Comparison of ENCODE assay signal across 1 cellular context in genomic region chr17:78996781-78997201, GRCh38.
TF ChIP-seq lines count a peak whose summit lies in the region.

No MANE protein-coding gene starts in this region.

TF ChIP-seq in HepG2, 621 proteins besides CTCF, POLR2A, EP300 and RAD21:
- TF ChIP-seq ZNF333 (CRISPR knock-in tag; IDR thresholded peaks at IDR 0.05; ENCODE audit: borderline replicate concordance) = no peak
- TF ChIP-seq MXD4 (CRISPR knock-in tag; IDR thresholded peaks at IDR 0.05) = no peak
- TF ChIP-seq GABPB1 (CRISPR knock-in tag; IDR thresholded peaks at IDR 0.05) = no peak
- TF ChIP-seq ZNF790 (CRISPR knock-in tag; IDR thresholded peaks at IDR 0.05; ENCODE audit: borderline replicate concordance) = no peak
- TF ChIP-seq CHD2 (IDR thresholded peaks at IDR 0.05; ENCODE audit: low read depth, low read length) = no peak
- TF ChIP-seq, protein P1, sequence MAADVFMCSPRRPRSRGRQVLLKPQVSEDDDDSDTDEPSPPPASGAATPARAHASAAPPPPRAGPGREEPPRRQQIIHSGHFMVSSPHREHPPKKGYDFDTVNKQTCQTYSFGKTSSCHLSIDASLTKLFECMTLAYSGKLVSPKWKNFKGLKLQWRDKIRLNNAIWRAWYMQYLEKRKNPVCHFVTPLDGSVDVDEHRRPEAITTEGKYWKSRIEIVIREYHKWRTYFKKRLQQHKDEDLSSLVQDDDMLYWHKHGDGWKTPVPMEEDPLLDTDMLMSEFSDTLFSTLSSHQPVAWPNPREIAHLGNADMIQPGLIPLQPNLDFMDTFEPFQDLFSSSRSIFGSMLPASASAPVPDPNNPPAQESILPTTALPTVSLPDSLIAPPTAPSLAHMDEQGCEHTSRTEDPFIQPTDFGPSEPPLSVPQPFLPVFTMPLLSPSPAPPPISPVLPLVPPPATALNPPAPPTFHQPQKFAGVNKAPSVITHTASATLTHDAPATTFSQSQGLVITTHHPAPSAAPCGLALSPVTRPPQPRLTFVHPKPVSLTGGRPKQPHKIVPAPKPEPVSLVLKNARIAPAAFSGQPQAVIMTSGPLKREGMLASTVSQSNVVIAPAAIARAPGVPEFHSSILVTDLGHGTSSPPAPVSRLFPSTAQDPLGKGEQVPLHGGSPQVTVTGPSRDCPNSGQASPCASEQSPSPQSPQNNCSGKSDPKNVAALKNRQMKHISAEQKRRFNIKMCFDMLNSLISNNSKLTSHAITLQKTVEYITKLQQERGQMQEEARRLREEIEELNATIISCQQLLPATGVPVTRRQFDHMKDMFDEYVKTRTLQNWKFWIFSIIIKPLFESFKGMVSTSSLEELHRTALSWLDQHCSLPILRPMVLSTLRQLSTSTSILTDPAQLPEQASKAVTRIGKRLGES (CRISPR knock-in tag; IDR thresholded peaks at IDR 0.05; ENCODE audit: borderline replicate concordance) = no peak
- no peak for TF ChIP-seq ZNF564 (CRISPR knock-in tag; IDR thresholded peaks at IDR 0.05)
- TF ChIP-seq NR2C2 (CRISPR knock-in tag; IDR thresholded peaks at IDR 0.05; ENCODE audit: borderline replicate concordance) = no peak
- no peak for TF ChIP-seq NFRKB (IDR thresholded peaks at IDR 0.05)
- TF ChIP-seq TEAD3 (CRISPR knock-in tag; optimal IDR thresholded peaks at IDR 0.05; ENCODE audit: borderline replicate concordance) = no peak
- no peak for TF ChIP-seq MAZ (IDR thresholded peaks at IDR 0.05; ENCODE audit: borderline replicate concordance, low read depth, low read length)
- no peak for TF ChIP-seq MAZ (CRISPR knock-in tag; IDR thresholded peaks at IDR 0.05; ENCODE audit: low read depth)
- no peak for TF ChIP-seq ZNF563 (CRISPR knock-in tag; IDR thresholded peaks at IDR 0.05)
- TF ChIP-seq ZNF543 (CRISPR knock-in tag; IDR thresholded peaks at IDR 0.05) = no peak
- TF ChIP-seq FLYWCH1 (CRISPR knock-in tag; IDR thresholded peaks at IDR 0.05) = no peak
- no peak for TF ChIP-seq ZNF441 (CRISPR knock-in tag; IDR thresholded peaks at IDR 0.05; ENCODE audit: borderline replicate concordance)
- TF ChIP-seq HNF4G (IDR thresholded peaks at IDR 0.05; ENCODE audit: borderline replicate concordance, low read depth, low read length) = no peak
- no peak for TF ChIP-seq HNF4G (CRISPR knock-in tag; IDR thresholded peaks at IDR 0.05; ENCODE audit: borderline replicate concordance, low read depth)
- no peak for TF ChIP-seq ZNF101 (CRISPR knock-in tag; IDR thresholded peaks at IDR 0.05; ENCODE audit: borderline replicate concordance, low read depth)
- no peak for TF ChIP-seq SMAD9 (CRISPR knock-in tag; IDR thresholded peaks at IDR 0.05)
- TF ChIP-seq ZNF547 (CRISPR knock-in tag; IDR thresholded peaks at IDR 0.05) = no peak
- TF ChIP-seq HMG20B (CRISPR knock-in tag; conservative IDR thresholded peaks at IDR 0.05) = no peak
